Comparison of ENCODE assay signal across 8 cellular contexts in the genomic region with DNA sequence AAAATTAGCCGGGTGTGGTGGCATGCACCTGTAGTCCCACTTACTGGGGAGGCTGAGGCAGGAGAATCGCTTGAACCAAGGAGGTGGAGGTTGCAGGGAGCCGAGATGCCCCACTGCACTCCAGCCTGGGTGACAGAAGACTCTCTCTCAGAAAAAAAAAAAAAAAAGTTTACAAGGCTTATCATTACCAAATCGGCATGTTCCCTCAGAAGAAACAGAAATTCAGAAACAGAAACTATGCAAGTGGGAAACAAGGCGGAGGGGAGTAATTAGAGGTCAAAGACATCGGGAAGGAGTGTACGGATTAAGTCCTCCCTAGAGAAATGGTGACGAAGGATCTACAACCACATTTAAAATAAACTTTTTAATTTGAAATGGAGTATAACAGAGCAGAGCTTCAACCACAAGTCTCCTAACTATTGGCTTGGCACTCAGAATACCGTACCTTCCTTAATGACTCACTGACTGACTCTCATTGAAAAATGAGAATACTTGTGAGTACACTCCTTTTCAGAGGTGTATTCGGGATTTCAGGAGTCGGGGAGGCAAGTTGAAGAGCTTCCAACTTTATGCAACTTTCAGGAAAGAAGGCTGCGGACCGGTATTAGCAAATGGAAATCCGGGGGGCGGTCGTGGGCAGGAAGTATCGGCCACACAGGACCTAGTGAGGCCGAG. TPM values are rescaled to one million over a fixed set of nuclear protein-coding genes. Genes with fewer than 3 reads are reported as not detected.
DNase-seq lines count a peak whose midpoint lies in the region; ATAC-seq, FAIRE-seq and TF ChIP-seq lines count a peak whose summit lies in the region.

No MANE protein-coding gene starts in this region.

- no peak for TF ChIP-seq POLR2A in GM12892 (IDR thresholded peaks at IDR 0.05; ENCODE audit: low read depth, low read length)

- no peak for FAIRE-seq in GM12892 (lab: Jason Lieb, UNC)

- H3K36me3 ChIP-seq in BJ (ENCODE audit: control insufficient read depth, insufficient read depth, low read length) (no peaks in the 10 kb centered on the region), left lung (no peaks in the 10 kb centered on the region), subcutaneous abdominal adipose tissue (ENCODE audit: control insufficient read depth in 5 of 5, insufficient read depth in 5 of 5, low read length in 5 of 5) (peaks cover 0 to 8% (median under 1%) of the 10 kb centered on the region in 5 donors)

- intact Hi-C loops in left lung (cut with DNase I), result no loop called here

- POLR2A ChIA-PET in BJ (lab: Charles Lee), result no interaction called here

- CTCF ChIA-PET in BJ (lab: Yijun Ruan, JAX), result interaction anchor here (1.0 to 1.5 kb wide), 2 partner anchors 15 to 289 kb away, joined by 3 read pairs; no protein-coding TSS in a partner anchor

- ATAC-seq in GM19438 (IDR thresholded peaks at IDR 0.05; ENCODE audit: low read depth, unreplicated experiment) (peak; percentile 38), left lung (peak; percentile 67), HG03280 (IDR thresholded peaks at IDR 0.05; ENCODE audit: unreplicated experiment) (no peak)

- no peak for TF ChIP-seq CTCF in BJ (IDR thresholded peaks at IDR 0.05; ENCODE audit: insufficient read depth, low read depth, low read length)
- TF ChIP-seq CTCF in left lung (IDR thresholded peaks at IDR 0.05), result no peak

- peak overlapping the region; percentile 83 for H3K27ac ChIP-seq in caudate nucleus (ENCODE audit: low read depth, low read length)
- peak overlapping the region; percentile 97 to 98 for H3K27ac ChIP-seq in left lung
- H3K27ac ChIP-seq in subcutaneous abdominal adipose tissue (ENCODE audit: low read depth, low read length), result peak overlapping the region; percentile 98

- H3K4me3 ChIP-seq in BJ (ENCODE audit: low read depth, low read length), result peak overlapping the region; percentile 98
- peak overlapping the region; percentile 66 to 81 for H3K4me3 ChIP-seq in left lung
- peak overlapping the region; percentile 80 to 96 (median 89) for H3K4me3 ChIP-seq in subcutaneous abdominal adipose tissue (ENCODE audit: low read depth in 1 of 5, low read length in 5 of 5)

- H3K27me3 ChIP-seq in BJ (ENCODE audit: control insufficient read depth, insufficient read depth, low read length), result no peaks in the 10 kb centered on the region
- H3K27me3 ChIP-seq in left lung, result no peaks in the 10 kb centered on the region
- no peaks in the 10 kb centered on the region for H3K27me3 ChIP-seq in subcutaneous abdominal adipose tissue (ENCODE audit: control insufficient read depth in 5 of 5, insufficient read depth in 4 of 5, low read length in 5 of 5)

- H3K9ac ChIP-seq in subcutaneous abdominal adipose tissue (ENCODE audit: low read length in 5 of 5), result peak overlapping the region; percentile 77 to 95 (median 91)

- H3K9me3 ChIP-seq in left lung, result no peaks in the 10 kb centered on the region
- no peaks in the 10 kb centered on the region for H3K9me3 ChIP-seq in subcutaneous abdominal adipose tissue (ENCODE audit: control insufficient read depth in 5 of 5, low read length in 5 of 5)

- H3K4me1 ChIP-seq in left lung, result peaks cover 7 to 14% of the 10 kb centered on the region in 2 donors
- H3K4me1 ChIP-seq in subcutaneous abdominal adipose tissue (ENCODE audit: control insufficient read depth in 5 of 5, insufficient read depth in 5 of 5, low read length in 5 of 5), result peaks cover 0 to 19% (median 9%) of the 10 kb centered on the region in 5 donors

- DNase-seq in BJ (ENCODE audit: low read depth) (peak; percentile 15), NCI-H69 (lab: John Stamatoyannopoulos, UW) (peak; percentile 69), caudate nucleus (lab: John Stamatoyannopoulos, UW) (peak in 4 of 61 donors; percentile 4 to 39 (median 29)), left lung (no peak), GM12892 (ENCODE audit: insufficient read length) (no peak)

RNA-seq across cellular contexts. Expression of gene ENTPD5, which starts 0.9 kb away (rescaled TPM):
- 8.9 and 12.4 TPM in 2 replicates for polyA plus RNA-seq in BJ (2011; rRNA removed)
- polyA minus RNA-seq in BJ (2011; rRNA and poly(A)+ RNA removed), result 8.7 and 8.8 TPM in 2 replicates
- 10 to 100 TPM; 18.7 TPM for total RNA-seq in left lung
- 8.1 TPM for polyA plus RNA-seq in GM12892 (2012; ENCODE audit: missing spikeins)

RNA-seq across cellular contexts. Expression of gene BBOF1, which starts 1.0 kb away (rescaled TPM):
- polyA plus RNA-seq in BJ (2011; rRNA removed), result 3.5 and 7.5 TPM in 2 replicates
- polyA minus RNA-seq in BJ (2011; rRNA and poly(A)+ RNA removed), result 0.66 and 1.8 TPM in 2 replicates
- 1 to 10 TPM; 2.2 to 5.1 TPM for total RNA-seq in left lung
- polyA plus RNA-seq in GM12892 (2012; ENCODE audit: missing spikeins), result 2.5 TPM

Comparison
In these comparisons a context has a peak if more than half of its experiments do, and no peak if none do; other contexts are left out.
1. DNase-seq: peak in BJ (single experiment) and NCI-H69 (single experiment); none in left lung (0 of 2) and GM12892 (single experiment).
2. Peak in every context shown above with its lines, with median percentiles within 50 percentile points of each other: H3K4me3 ChIP-seq and H3K27ac ChIP-seq.